Comparison of ENCODE assay signal across 9 cellular contexts in the genomic region with DNA sequence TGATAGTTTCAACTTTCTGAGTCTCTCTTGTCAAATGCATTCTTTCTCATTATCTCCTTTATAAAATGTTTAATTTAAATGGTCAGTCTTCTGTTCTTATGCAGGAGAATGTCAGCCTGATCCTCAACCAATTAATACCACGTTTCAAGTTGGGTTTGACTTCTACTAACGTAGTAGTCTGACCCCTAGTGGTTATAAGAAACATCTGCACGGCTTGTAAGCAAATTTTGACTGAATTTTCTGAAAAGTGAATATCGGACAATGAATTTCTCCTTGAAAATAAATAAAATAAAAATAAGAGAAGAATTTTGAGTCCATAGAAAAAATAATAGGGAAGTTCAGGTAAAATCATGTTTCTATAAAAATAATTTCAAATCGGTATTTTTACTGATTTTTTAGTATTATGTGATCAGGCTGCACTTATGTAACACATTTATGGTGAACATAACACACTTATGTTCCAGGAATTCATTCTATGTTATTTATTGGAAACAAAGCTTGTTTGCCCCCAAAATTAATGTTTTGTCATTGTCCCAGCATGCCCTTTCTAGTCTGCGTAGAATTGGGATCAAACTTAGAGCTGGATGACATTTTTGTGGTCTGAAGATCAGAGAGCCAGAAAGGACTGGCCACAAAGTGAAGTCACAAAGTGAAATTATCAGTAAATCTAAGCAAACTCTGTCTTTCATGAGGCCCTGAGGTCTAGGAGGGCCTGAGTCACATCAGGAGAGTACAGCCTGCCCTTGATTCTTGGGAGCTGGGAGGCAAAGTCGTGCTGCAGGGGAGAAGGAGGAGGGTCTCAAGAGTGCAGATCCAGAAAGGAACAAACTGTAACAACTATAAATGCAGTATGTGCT.
DNase-seq lines count a peak whose midpoint lies in the region; ATAC-seq and TF ChIP-seq lines count a peak whose summit lies in the region.
"Had no signal": no experiment of that assay in that cellular context is flagged by ENCODE, and none has a peak within 500 bp of the region (broad histone marks: within the 10 kb centered on the region; RNA-seq: fewer than 3 reads in every experiment).

No MANE protein-coding gene starts in this region.

- H3K4me3 ChIP-seq in brain microvascular endothelial cell (ENCODE audit: low read depth, low read length), result no peak overlapping the region

- TF ChIP-seq CTCF in brain microvascular endothelial cell (IDR thresholded peaks at IDR 0.05; ENCODE audit: low read depth, low read length, missing control alignments), result peak; percentile 59

- H3K27ac ChIP-seq in brain microvascular endothelial cell, result no peak overlapping the region

- peak; percentile 50 for ATAC-seq in HG02884 (IDR thresholded peaks at IDR 0.05; ENCODE audit: unreplicated experiment)
- ATAC-seq in HG03139 (IDR thresholded peaks at IDR 0.05; ENCODE audit: unreplicated experiment), result no peak
- ATAC-seq: naive thymus-derived CD4-positive, alpha-beta T cell had no signal

- no peaks in the 10 kb centered on the region for H3K27me3 ChIP-seq in brain microvascular endothelial cell (replicated peaks)

- peak; percentile 40 for DNase-seq in DMS153 (lab: John Stamatoyannopoulos, UW)
- DNase-seq in NCI-H510A (lab: John Stamatoyannopoulos, UW), result peak; percentile 2
- peak; percentile 2 for DNase-seq in brain microvascular endothelial cell
- DNase-seq in left kidney (ENCODE audit: low read depth, low spot score), result peak; percentile 64
- DNase-seq in activated T-cell treated with anti-CD3 and anti-CD28 coated beads, Interleukin-2, amount 50 U/mL, for 1 hour, result no peak
- DNase-seq in T-helper 9 cell, result no peak

- no peaks in the 10 kb centered on the region for H3K36me3 ChIP-seq in brain microvascular endothelial cell (replicated peaks)

- in situ Hi-C loops in brain microvascular endothelial cell (cut with HindIII; ENCODE audit: low pct_ligation_motif_present, low sequenced_read_pairs), result no loop called here

Comparison
In these comparisons a context has a peak if more than half of its experiments do, and no peak if none do; other contexts are left out.
1. DNase-seq: peak in DMS153 (single experiment), NCI-H510A (single experiment), brain microvascular endothelial cell (single experiment) and left kidney (single experiment); none in activated T-cell treated with anti-CD3 and anti-CD28 coated beads, Interleukin-2, amount 50 U/mL, for 1 hour (single experiment) and T-helper 9 cell (single experiment).